21 cellular contexts compared by ENCODE assay signal in the genomic region with DNA sequence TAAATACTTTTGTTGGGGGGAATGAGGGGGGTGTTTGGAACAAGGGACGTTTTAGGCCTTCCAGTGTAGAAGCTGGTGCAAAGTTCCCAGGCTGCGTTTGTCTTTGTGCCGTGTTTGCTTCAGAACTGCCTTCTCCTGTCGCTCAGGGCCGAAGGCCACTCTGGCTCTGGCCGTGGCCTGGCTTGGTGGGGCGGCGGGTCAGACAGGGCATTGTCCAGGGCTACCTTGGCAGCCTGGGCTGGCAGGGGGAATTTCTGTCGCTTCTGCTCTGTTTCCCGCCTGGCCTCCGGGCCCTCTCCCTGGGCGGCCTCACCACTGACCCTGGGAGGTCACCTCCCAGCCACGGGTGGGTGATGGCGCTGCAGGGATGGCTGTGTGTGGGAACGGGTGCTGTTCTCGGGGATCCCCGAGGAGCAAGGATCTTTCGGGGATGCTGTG.
"Had no signal": no experiment of that assay in that cellular context is flagged by ENCODE, and none has a peak within 500 bp of the region (broad histone marks: within the 10 kb centered on the region; RNA-seq: fewer than 3 reads in every experiment).

No MANE protein-coding gene starts in this region.

- H3K9me3 ChIP-seq: esophagus squamous epithelium, heart left ventricle, left lung, thoracic aorta, vagina had no signal

- DNase-seq: activated CD4-positive, alpha-beta memory T cell treated with anti-CD3 and anti-CD28 coated beads, Interleukin-2, amount 10 ng/mL, durations not matched to agents 7 days and 5 days; activated CD4-positive, alpha-beta T cell treated with anti-CD3 and anti-CD28 coated beads for 36 hours; activated gamma-delta T cell treated with Interleukin-2 at 50 U/mL for 16 hours; activated naive CD8-positive, alpha-beta T cell treated with anti-CD3 and anti-CD28 coated beads, Interleukin-2, amount 10 ng/mL, durations not matched to agents 7 days and 5 days; activated T-cell treated with anti-CD3 and anti-CD28 coated beads, Interleukin-2, amount 50 U/mL, for 48 hours; anterior cingulate cortex; esophagus squamous epithelium; foreskin fibroblast; heart left ventricle; stimulated activated CD4-positive, alpha-beta T cell treated with anti-CD3 and anti-CD28 coated beads, Interleukin-1b, Interleukin-23, amount 100 ng/mL, for 48 hours; stimulated activated naive CD4-positive, alpha-beta T cell treated with Interleukin-2 at 50 U/mL for 16 hours; T-helper 1 cell had no signal

- H2AFZ ChIP-seq: parathyroid adenoma had no signal

- H3K9ac ChIP-seq: parathyroid adenoma had no signal

- H3K36me3 Mint-ChIP-seq: activated naive CD8-positive, alpha-beta T cell treated with anti-CD3 and anti-CD28 coated beads, Interleukin-2, amount 10 ng/mL, durations not matched to agents 7 days and 5 days; memory B cell had no signal

- H3K4me3 Mint-ChIP-seq: activated CD4-positive, alpha-beta memory T cell treated with anti-CD3 and anti-CD28 coated beads, Interleukin-2, amount 10 ng/mL, durations not matched to agents 7 days and 5 days; activated CD4-positive, alpha-beta T cell treated with anti-CD3 and anti-CD28 coated beads for 36 hours; activated naive CD8-positive, alpha-beta T cell treated with anti-CD3 and anti-CD28 coated beads, Interleukin-2, amount 10 ng/mL, durations not matched to agents 7 days and 5 days; memory B cell; neural crest cell had no signal

- H3K27ac Mint-ChIP-seq: activated CD4-positive, alpha-beta memory T cell treated with anti-CD3 and anti-CD28 coated beads, Interleukin-2, amount 10 ng/mL, durations not matched to agents 7 days and 5 days; activated CD4-positive, alpha-beta T cell treated with anti-CD3 and anti-CD28 coated beads for 36 hours; activated naive CD8-positive, alpha-beta T cell treated with anti-CD3 and anti-CD28 coated beads, Interleukin-2, amount 10 ng/mL, durations not matched to agents 7 days and 5 days; memory B cell had no signal

- H3K9me3 Mint-ChIP-seq: activated CD4-positive, alpha-beta memory T cell treated with anti-CD3 and anti-CD28 coated beads, Interleukin-2, amount 10 ng/mL, durations not matched to agents 7 days and 5 days; activated naive CD8-positive, alpha-beta T cell treated with anti-CD3 and anti-CD28 coated beads, Interleukin-2, amount 10 ng/mL, durations not matched to agents 7 days and 5 days; memory B cell had no signal

- H3K27ac ChIP-seq: heart left ventricle, left lung, parathyroid adenoma, thoracic aorta, vagina, VCaP had no signal

- H3K4me1 Mint-ChIP-seq: activated CD4-positive, alpha-beta memory T cell treated with anti-CD3 and anti-CD28 coated beads, Interleukin-2, amount 10 ng/mL, durations not matched to agents 7 days and 5 days; activated CD4-positive, alpha-beta T cell treated with anti-CD3 and anti-CD28 coated beads for 36 hours; activated naive CD8-positive, alpha-beta T cell treated with anti-CD3 and anti-CD28 coated beads, Interleukin-2, amount 10 ng/mL, durations not matched to agents 7 days and 5 days; memory B cell had no signal

- H3K4me3 ChIP-seq: esophagus squamous epithelium, heart left ventricle, left lung, thoracic aorta, vagina had no signal

- H3K27me3 ChIP-seq: esophagus squamous epithelium, left lung, vagina had no signal

- H3K27me3 Mint-ChIP-seq: activated CD4-positive, alpha-beta memory T cell treated with anti-CD3 and anti-CD28 coated beads, Interleukin-2, amount 10 ng/mL, durations not matched to agents 7 days and 5 days; memory B cell had no signal

- ATAC-seq: activated CD4-positive, alpha-beta T cell treated with anti-CD3 and anti-CD28 coated beads for 36 hours; heart left ventricle; left lung had no signal

- H3K36me3 ChIP-seq: esophagus squamous epithelium, heart left ventricle, left lung, thoracic aorta, vagina had no signal

- FAIRE-seq: bronchial epithelial cell, islet of Langerhans had no signal

- H3K4me1 ChIP-seq: left lung, vagina had no signal
